8 cellular contexts compared by ENCODE assay signal in the genomic region with DNA sequence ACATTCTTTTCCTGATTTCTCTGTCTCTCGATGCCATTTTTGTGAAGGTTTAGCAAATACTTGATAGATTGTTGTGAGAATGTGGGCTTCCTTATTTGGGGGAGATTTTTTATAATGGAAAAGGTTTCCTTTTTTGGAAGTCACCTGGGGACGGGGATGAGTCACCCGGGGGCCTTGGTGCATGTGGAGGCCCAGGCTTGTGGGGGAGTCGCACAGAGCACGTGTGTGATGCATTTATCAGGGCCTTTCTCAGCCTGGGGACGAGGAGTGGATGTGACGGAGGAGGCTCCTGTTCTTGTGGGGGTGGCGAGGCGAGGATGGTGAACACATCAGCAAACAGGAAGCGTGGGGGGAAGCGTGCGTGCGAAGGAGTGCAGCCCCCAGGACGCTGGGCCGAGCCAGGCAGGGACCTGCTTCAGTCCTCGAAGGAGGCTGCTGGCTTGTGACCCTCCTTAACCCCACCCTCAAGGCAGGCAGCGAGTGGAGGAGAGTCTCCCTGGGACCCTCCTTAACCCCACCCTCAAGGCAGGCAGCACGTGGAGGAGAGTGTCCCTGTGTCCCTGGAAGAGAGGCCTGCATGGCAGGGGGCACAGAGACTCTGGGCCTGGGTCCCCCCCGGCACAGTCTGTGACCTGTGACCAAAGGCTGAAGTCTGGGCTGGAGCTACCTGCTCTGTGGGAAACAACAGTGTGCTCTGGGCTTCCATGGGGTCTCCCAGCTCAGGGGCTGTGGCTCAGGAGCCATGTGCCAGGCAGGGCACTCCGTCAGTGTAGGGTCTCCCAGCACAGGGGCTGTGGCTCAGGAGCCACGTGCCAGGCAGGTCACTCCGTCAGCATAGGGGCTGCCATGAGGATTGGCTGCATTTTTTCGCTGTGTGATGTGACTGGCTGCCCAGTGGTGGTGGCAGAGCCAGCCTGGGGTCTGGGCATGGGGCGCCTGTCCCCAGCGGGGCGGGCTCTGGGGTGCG. TPM values are rescaled to one million over a fixed set of nuclear protein-coding genes. Genes with fewer than 3 reads are reported as not detected.
A peak's percentile ranks its signal among the peaks of the same experiment; 100 is the strongest.
DNase-seq lines count a peak whose midpoint lies in the region; ATAC-seq and TF ChIP-seq lines count a peak whose summit lies in the region.

No MANE protein-coding gene starts in this region.

- H3K4me2 ChIP-seq in Loucy (ENCODE audit: low read depth, low read length, poor library complexity, severe bottlenecking) = no peak overlapping the region

- DNase-seq in BE2C = peak; percentile 15
- DNase-seq in activated T-helper 1 cell treated with anti-CD3 and anti-CD28 coated beads, Interleukin-2, amount 50 U/mL, for 16 hours (ENCODE audit: low read depth in 1 of 2, low spot score in 1 of 2) = peak; percentile 10 to 28
- peak; percentile 55 to 93 (median 82) for DNase-seq in naive thymus-derived CD8-positive, alpha-beta T cell
- no peak for DNase-seq in SKM-1 (lab: John Stamatoyannopoulos, UW; ENCODE audit: unreplicated experiment)
- DNase-seq in NCI-H1930 (lab: John Stamatoyannopoulos, UW) = no peak
- DNase-seq in epidermal melanocyte (ENCODE audit: insufficient read length, low spot score) = no peak

- H3K9ac ChIP-seq in Loucy (ENCODE audit: low read depth, low read length, poor library complexity, severe bottlenecking) = peak overlapping the region; percentile 13

- peaks cover 41 to 75% (median 54%) of the 10 kb centered on the region in 4 donors for H3K4me1 Mint-ChIP-seq in naive thymus-derived CD8-positive, alpha-beta T cell

- peak overlapping the region; percentile 91 to 99 (median 97) for H3K27ac Mint-ChIP-seq in naive thymus-derived CD8-positive, alpha-beta T cell

- peaks cover 56% of the 10 kb centered on the region for H3K79me2 ChIP-seq in Loucy (ENCODE audit: insufficient read depth, low read length)

- ATAC-seq in naive thymus-derived CD8-positive, alpha-beta T cell = peak; percentile 76 to 82
- ATAC-seq in GM18519 (IDR thresholded peaks at IDR 0.05; ENCODE audit: low FRiP score, unreplicated experiment) = no peak

- TF ChIP-seq CTCF in BE2C (IDR thresholded peaks at IDR 0.05; ENCODE audit: low read depth, low read length) = no peak
- no peak for TF ChIP-seq CTCF in Loucy (conservative IDR thresholded peaks at IDR 0.05; ENCODE audit: low read length)

- H2AFZ ChIP-seq in Loucy (ENCODE audit: low read length) = no peak overlapping the region

- peak overlapping the region; percentile 64 to 92 (median 78) for H3K4me3 Mint-ChIP-seq in naive thymus-derived CD8-positive, alpha-beta T cell

- peaks cover 11% of the 10 kb centered on the region for H4K20me1 ChIP-seq in Loucy (ENCODE audit: insufficient read depth, low read length, poor library complexity, severe bottlenecking)

- H3K9me3 ChIP-seq in BE2C (no peaks in the 10 kb centered on the region), Loucy (ENCODE audit: insufficient read depth, low read depth, low read length) (no peaks in the 10 kb centered on the region)

- H3K27me3 ChIP-seq in BE2C (no peaks in the 10 kb centered on the region), Loucy (ENCODE audit: insufficient read depth, low read length, poor library complexity, severe bottlenecking) (no peaks in the 10 kb centered on the region)

- H3F3A ChIP-seq in Loucy (ENCODE audit: low read depth) = no peaks in the 10 kb centered on the region

- H3K4me3 ChIP-seq in BE2C (ENCODE audit: low read depth, low read length) (no peak overlapping the region), Loucy (ENCODE audit: low read length, poor library complexity, severe bottlenecking) (no peak overlapping the region)

- no peaks in the 10 kb centered on the region for H3K27me3 Mint-ChIP-seq in naive thymus-derived CD8-positive, alpha-beta T cell

- no peaks in the 10 kb centered on the region for H3K9me3 Mint-ChIP-seq in naive thymus-derived CD8-positive, alpha-beta T cell

- peaks cover 8% of the 10 kb centered on the region for H3K4me1 ChIP-seq in BE2C
- peaks cover 9% of the 10 kb centered on the region for H3K4me1 ChIP-seq in Loucy (ENCODE audit: insufficient read depth, low read length, poor library complexity, severe bottlenecking)

- no peaks in the 10 kb centered on the region for H3K9me2 ChIP-seq in Loucy (replicated peaks; ENCODE audit: low read depth, low read length)

- no peaks in the 10 kb centered on the region; the same call in 1 of the 2 replicates for H3K36me3 ChIP-seq in BE2C
- H3K36me3 ChIP-seq in Loucy (ENCODE audit: insufficient read depth, low read length) = peaks cover 4% of the 10 kb centered on the region; the same call in 1 of the 2 replicates

- POLR2A ChIA-PET in naive thymus-derived CD8-positive, alpha-beta T cell (lab: Charles Lee) = interaction anchor here (0.7 to 2.0 kb wide), 11 partner anchors 9 to 1030 kb away, joined by 3 to 11 read pairs (median 4); a partner anchor contains a TSS

- peaks cover 0 to 7% (median 2%) of the 10 kb centered on the region in 3 donors for H3K36me3 Mint-ChIP-seq in naive thymus-derived CD8-positive, alpha-beta T cell

RNA-seq across cellular contexts. Expression of a gene that starts 57.2 kb away (rescaled TPM):
- polyA plus RNA-seq in BE2C (2012; ENCODE audit: insufficient read depth, insufficient read length, low read depth) = 20.6 TPM
- 10 to 100 TPM; 59.0 TPM for total RNA-seq in naive thymus-derived CD8-positive, alpha-beta T cell
- 10 to 100 TPM; 10.9 to 18.0 (median 13.2) TPM for polyA plus RNA-seq in naive thymus-derived CD8-positive, alpha-beta T cell

Comparison
In these comparisons a context has a peak if more than half of its experiments do, and no peak if none do; other contexts are left out.
1. DNase-seq: peak in BE2C (single experiment), activated T-helper 1 cell treated with anti-CD3 and anti-CD28 coated beads, Interleukin-2, amount 50 U/mL, for 16 hours (2 of 2) and naive thymus-derived CD8-positive, alpha-beta T cell (10 of 10); none in SKM-1 (single experiment), NCI-H1930 (0 of 2) and epidermal melanocyte (single experiment).